In the genomic region with DNA sequence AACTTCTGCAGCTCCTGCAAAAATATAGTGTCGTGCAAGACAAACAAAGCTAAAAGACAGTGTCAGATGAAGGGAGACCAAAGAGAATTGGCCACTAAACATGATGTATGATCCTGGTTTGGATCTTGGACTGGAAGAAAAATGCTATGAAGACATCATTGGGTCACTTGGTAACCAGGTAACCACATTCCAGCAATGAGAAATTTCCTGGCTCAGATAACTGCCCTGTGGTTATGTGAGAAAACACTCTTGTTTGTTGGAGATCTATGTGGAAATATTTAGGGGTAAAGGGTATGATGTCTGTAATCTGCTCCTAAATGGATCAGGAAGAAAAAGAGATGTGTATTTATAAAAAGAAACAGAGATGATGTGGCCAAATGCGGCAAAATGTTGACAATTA, we compare ENCODE assay signal across 16 cellular contexts. TPM values are rescaled to one million over a fixed set of nuclear protein-coding genes. Genes with fewer than 3 reads are reported as not detected.
DNase-seq lines count a peak whose midpoint lies in the region; ATAC-seq and TF ChIP-seq lines count a peak whose summit lies in the region.
"Had no signal": no experiment of that assay in that cellular context is flagged by ENCODE, and none has a peak within 500 bp of the region (broad histone marks: within the 10 kb centered on the region; RNA-seq: fewer than 3 reads in every experiment).

No MANE protein-coding gene starts in this region.

- H3K4me3 Mint-ChIP-seq in Caco-2 (ENCODE audit: unreplicated experiment), result no peak overlapping the region
- H3K4me3 Mint-ChIP-seq: activated CD4-positive, alpha-beta T cell treated with anti-CD3 and anti-CD28 coated beads, Interleukin-2, amount 10 ng/mL, durations not matched to agents 7 days and 5 days; activated naive CD8-positive, alpha-beta T cell treated with anti-CD3 and anti-CD28 coated beads for 36 hours had no signal

- TF ChIP-seq CTCF in Caco-2 (IDR thresholded peaks at IDR 0.05; ENCODE audit: insufficient read depth in 1 of 2, low read depth in 1 of 2, low read length in 1 of 2, severe bottlenecking in 1 of 2, unreplicated experiment in 1 of 2), result no peak
- no peak for TF ChIP-seq CTCF in left lung (IDR thresholded peaks at IDR 0.05)
- no peak for TF ChIP-seq CTCF in coronary artery (IDR thresholded peaks at IDR 0.05)
- TF ChIP-seq CTCF in heart right ventricle (IDR thresholded peaks at IDR 0.05), result no peak
- no peak for TF ChIP-seq CTCF in psoas muscle (IDR thresholded peaks at IDR 0.05)

- no peaks in the 10 kb centered on the region for H3K36me3 ChIP-seq in Caco-2 (ENCODE audit: control insufficient read depth, insufficient read depth, low read length)
- no peaks in the 10 kb centered on the region for H3K36me3 ChIP-seq in left lung
- H3K36me3 ChIP-seq in heart right ventricle, result no peaks in the 10 kb centered on the region
- no peaks in the 10 kb centered on the region for H3K36me3 ChIP-seq in psoas muscle (ENCODE audit: insufficient read depth in 1 of 2, low read depth in 1 of 2)
- H3K36me3 ChIP-seq: left ventricle myocardium inferior had no signal

- H3K27ac ChIP-seq in left lung (no peak overlapping the region), coronary artery (no peak overlapping the region), heart right ventricle (no peak overlapping the region), psoas muscle (no peak overlapping the region)
- H3K27ac ChIP-seq: left ventricle myocardium inferior, SK-N-MC had no signal

- DNase-seq in Caco-2 (peak in 1 of 2 experiments; percentile 42), NCI-H226 (peak; percentile 85), dermis microvascular lymphatic vessel endothelial cell (ENCODE audit: low read depth in 2 of 2) (peak; percentile 19 to 20), left lung (no peak), coronary artery (ENCODE audit: low spot score) (no peak), C1 segment of cervical spinal cord (lab: John Stamatoyannopoulos, UW) (no peak), heart right ventricle (no peak), psoas muscle (no peak)
- DNase-seq: activated CD4-positive, alpha-beta T cell treated with anti-CD3 and anti-CD28 coated beads, Interleukin-2, amount 10 ng/mL, durations not matched to agents 7 days and 5 days; activated naive CD8-positive, alpha-beta T cell treated with anti-CD3 and anti-CD28 coated beads for 36 hours; cerebellar nuclear complex; hippocampal formation; left ventricle myocardium inferior; NCI-H2029 treated with DMSO at 0.1 percent for 48 hours; NCI-H526 had no signal

- intact Hi-C loops in Caco-2 (cut with micrococcal nuclease; ENCODE audit: unreplicated experiment) (loop anchor here (1.0 kb wide), 1 partner anchor 33 kb away; no protein-coding TSS in a partner anchor), left lung (cut with DNase I) (no loop called here), heart right ventricle (cut with DNase I) (no loop called here), psoas muscle (cut with DNase I) (no loop called here)

- H3K27me3 ChIP-seq in Caco-2 (replicated peaks; ENCODE audit: control insufficient read depth, insufficient read depth, low read length) (no peaks in the 10 kb centered on the region), left lung (no peaks in the 10 kb centered on the region), heart right ventricle (no peaks in the 10 kb centered on the region), psoas muscle (ENCODE audit: insufficient read depth in 3 of 3, low read length in 2 of 3) (peaks cover 0 to 3% (median 0%) of the 10 kb centered on the region in 3 donors)

- H3K4me1 ChIP-seq in Caco-2 (peaks cover 5% of the 10 kb centered on the region), left lung (no peaks in the 10 kb centered on the region), heart right ventricle (peaks cover 0 to 4% (median 0%) of the 10 kb centered on the region in 9 donors), psoas muscle (no peaks in the 10 kb centered on the region)
- H3K4me1 ChIP-seq: left ventricle myocardium inferior had no signal

- CTCF ChIA-PET in Caco-2 (lab: Charles Lee), result no interaction called here

- WGBS in heart right ventricle, 2 donors, result 84 to 91% methylated on average over 2 of the region's 2 CpGs
- 74 to 94% (median 77%) methylated on average over 2 of the region's 2 CpGs for WGBS in psoas muscle, 3 donors

- BruUV-seq in Caco-2 (replicated peaks; lab: Mats Ljungman, UMichigan), result no TSS peak

- H3K36me3 Mint-ChIP-seq in Caco-2 (ENCODE audit: insufficient read depth, unreplicated experiment), result no peaks in the 10 kb centered on the region

- H3K4me3 ChIP-seq in Caco-2 (ENCODE audit: low read depth, low read length) (no peak overlapping the region), left lung (no peak overlapping the region), coronary artery (no peak overlapping the region), heart right ventricle (no peak overlapping the region), psoas muscle (no peak overlapping the region)
- H3K4me3 ChIP-seq: left ventricle myocardium inferior, SK-N-MC had no signal

- peaks cover 7% of the 10 kb centered on the region for H3K4me1 Mint-ChIP-seq in Caco-2 (ENCODE audit: low read depth, unreplicated experiment)
- H3K4me1 Mint-ChIP-seq: activated CD4-positive, alpha-beta T cell treated with anti-CD3 and anti-CD28 coated beads, Interleukin-2, amount 10 ng/mL, durations not matched to agents 7 days and 5 days; activated naive CD8-positive, alpha-beta T cell treated with anti-CD3 and anti-CD28 coated beads for 36 hours had no signal

- ATAC-seq in left lung (peak; percentile 16), heart right ventricle (no peak), psoas muscle (no peak)

- no peaks in the 10 kb centered on the region for H3K27me3 Mint-ChIP-seq in Caco-2 (ENCODE audit: insufficient read depth, unreplicated experiment)
- H3K27me3 Mint-ChIP-seq: activated CD4-positive, alpha-beta T cell treated with anti-CD3 and anti-CD28 coated beads, Interleukin-2, amount 10 ng/mL, durations not matched to agents 7 days and 5 days; activated naive CD8-positive, alpha-beta T cell treated with anti-CD3 and anti-CD28 coated beads for 36 hours had no signal

- peaks cover 7% of the 10 kb centered on the region; the same call in 1 of the 2 replicates for H3K9me3 ChIP-seq in Caco-2
- peaks cover 0 to 3% of the 10 kb centered on the region in 2 donors for H3K9me3 ChIP-seq in left lung
- peaks cover 0 to 10% (median 0%) of the 10 kb centered on the region in 11 donors for H3K9me3 ChIP-seq in heart right ventricle
- H3K9me3 ChIP-seq in psoas muscle, result peaks cover 6% of the 10 kb centered on the region
- H3K9me3 ChIP-seq: left ventricle myocardium inferior had no signal

- H3K9me3 Mint-ChIP-seq in Caco-2 (ENCODE audit: unreplicated experiment), result no peaks in the 10 kb centered on the region

- H3K27ac Mint-ChIP-seq in Caco-2 (ENCODE audit: unreplicated experiment), result peak overlapping the region; percentile 4
- H3K27ac Mint-ChIP-seq: activated CD4-positive, alpha-beta T cell treated with anti-CD3 and anti-CD28 coated beads, Interleukin-2, amount 10 ng/mL, durations not matched to agents 7 days and 5 days; activated naive CD8-positive, alpha-beta T cell treated with anti-CD3 and anti-CD28 coated beads for 36 hours had no signal

- POLR2A ChIA-PET in Caco-2 (lab: Charles Lee), result no interaction called here

RNA-seq across cellular contexts. Expression of gene ANKRD33B, which starts 45.5 kb away (rescaled TPM):
- total RNA-seq in Caco-2 (2022), result 22.8 and 25.3 TPM in 2 replicates
- 2.1 TPM in 2 replicates for total RNA-seq in dermis microvascular lymphatic vessel endothelial cell
- 1 to 10 TPM; 1.8 to 6.3 TPM for total RNA-seq in left lung
- 10 to 100 TPM in 6 of 10 donors, 1 to 10 TPM in 4; 1.9 to 33.0 (median 19.8) TPM for total RNA-seq in heart right ventricle
- polyA plus RNA-seq in heart right ventricle, result 1 to 10 TPM in 1 of 2 donors, under 1 TPM in 1; 0.46 to 1.2 TPM
- total RNA-seq in psoas muscle, result 10 to 100 TPM in 1 of 4 donors, 1 to 10 TPM in 3; 2.1 to 32.7 (median 8.3) TPM
- 10 to 100 TPM in 1 of 3 donors, 1 to 10 TPM in 2; 1.4 to 14.1 (median 5.0) TPM for polyA plus RNA-seq in psoas muscle

Comparison
In these comparisons a context has a peak if more than half of its experiments do, and no peak if none do; other contexts are left out.
1. DNase-seq: peak in NCI-H226 (single experiment) and dermis microvascular lymphatic vessel endothelial cell (2 of 2); none in left lung (0 of 2), coronary artery (single experiment), C1 segment of cervical spinal cord (0 of 14), heart right ventricle (0 of 2) and psoas muscle (0 of 2).